10 cellular contexts compared by ENCODE assay signal in genomic region chr12:115451151-115451784, GRCh38.
DNase-seq lines count a peak whose midpoint lies in the region; ATAC-seq and TF ChIP-seq lines count a peak whose summit lies in the region.
"Had no signal": no experiment of that assay in that cellular context is flagged by ENCODE, and none has a peak within 500 bp of the region (broad histone marks: within the 10 kb centered on the region; RNA-seq: fewer than 3 reads in every experiment).

No MANE protein-coding gene starts in this region.

- peak overlapping the region; percentile 73 for H3K18ac ChIP-seq in neuronal stem cell (ENCODE audit: low read length)

- H3K79me2 ChIP-seq in MM.1S (ENCODE audit: low read length) (no peaks in the 10 kb centered on the region), fibroblast of lung (ENCODE audit: control insufficient read depth, insufficient read depth, low read length) (no peaks in the 10 kb centered on the region)

- no peak overlapping the region for H3K14ac ChIP-seq in neuronal stem cell (ENCODE audit: low read length)

- H3K9me3 ChIP-seq in BLaER1 (no peaks in the 10 kb centered on the region), MM.1S (replicated peaks; ENCODE audit: insufficient read depth, low read length) (no peaks in the 10 kb centered on the region), fibroblast of lung (ENCODE audit: control insufficient read depth, insufficient read depth, low read depth, low read length) (no peaks in the 10 kb centered on the region), neuronal stem cell (replicated peaks in 1 of 2; ENCODE audit: control insufficient read depth in 2 of 2, insufficient read depth in 1 of 2, low read depth in 1 of 2, low read length in 2 of 2) (no peaks in the 10 kb centered on the region), thyroid gland (no peaks in the 10 kb centered on the region)

- no peak overlapping the region for H3K23ac ChIP-seq in neuronal stem cell (ENCODE audit: low read depth, low read length, poor library complexity)

- no peak overlapping the region for H2BK120ac ChIP-seq in neuronal stem cell (ENCODE audit: low read depth, low read length)

- H2BK15ac ChIP-seq in neuronal stem cell (ENCODE audit: low read length) = no peak overlapping the region

- no peak overlapping the region for H2BK12ac ChIP-seq in neuronal stem cell (ENCODE audit: low read length)

- no peak overlapping the region for H4K8ac ChIP-seq in neuronal stem cell (ENCODE audit: low read depth, low read length)

- peak overlapping the region; percentile 93 for H3K4me2 ChIP-seq in BLaER1
- H3K4me2 ChIP-seq in MM.1S (ENCODE audit: low read depth, low read length) = peak overlapping the region; percentile 34; the same call in 1 of the 2 replicates
- peak overlapping the region; percentile 80 for H3K4me2 ChIP-seq in fibroblast of lung (ENCODE audit: extremely low read depth, insufficient read depth, low read length)
- H3K4me2 ChIP-seq in neuronal stem cell (ENCODE audit: insufficient read depth, low read length, poor library complexity, severe bottlenecking) = peak overlapping the region; percentile 38

- DNase-seq in MM.1S = no peak
- DNase-seq in fibroblast of lung (ENCODE audit: low read depth in 2 of 2) = no peak
- no peak for DNase-seq in neuronal stem cell (ENCODE audit: low spot score)
- DNase-seq in thyroid gland = no peak
- no peak for DNase-seq in SKM-1 (lab: John Stamatoyannopoulos, UW; ENCODE audit: unreplicated experiment)
- DNase-seq: activated CD4-positive, alpha-beta memory T cell treated with anti-CD3 and anti-CD28 coated beads for 36 hours; GF-D8 had no signal

- intact Hi-C loops in thyroid gland (cut with DNase I) = no loop called here

- H4K20me1 ChIP-seq in BLaER1 (no peaks in the 10 kb centered on the region), MM.1S (ENCODE audit: insufficient read depth, low read length) (no peaks in the 10 kb centered on the region), fibroblast of lung (ENCODE audit: control insufficient read depth, extremely low read depth, insufficient read depth, low read length) (no peaks in the 10 kb centered on the region)

- peaks cover 3% of the 10 kb centered on the region; the same call in 1 of the 2 replicates for H3K27me3 ChIP-seq in BLaER1
- no peaks in the 10 kb centered on the region for H3K27me3 ChIP-seq in MM.1S (replicated peaks; ENCODE audit: insufficient read depth, low read length)
- no peaks in the 10 kb centered on the region for H3K27me3 ChIP-seq in fibroblast of lung (ENCODE audit: control insufficient read depth, insufficient read depth, low read length)
- peaks cover 5 to 36% (median 34%) of the 10 kb centered on the region in 3 experiments for H3K27me3 ChIP-seq in neuronal stem cell (ENCODE audit: control insufficient read depth in 3 of 3, insufficient read depth in 3 of 3, low read depth in 1 of 3, low read length in 3 of 3)
- H3K27me3 ChIP-seq in thyroid gland = no peaks in the 10 kb centered on the region

- no peak for TF ChIP-seq CTCF in MM.1S (IDR thresholded peaks at IDR 0.05; ENCODE audit: low read length)
- no peak for TF ChIP-seq CTCF in fibroblast of lung (conservative IDR thresholded peaks at IDR 0.05 in 1 of 2, IDR thresholded peaks at IDR 0.05 in 1 of 2; ENCODE audit: low read depth in 1 of 2, low read length in 2 of 2)
- TF ChIP-seq CTCF in thyroid gland (IDR thresholded peaks at IDR 0.05) = no peak

- WGBS in neuronal stem cell (ENCODE audit: extremely low coverage in 2 of 2, insufficient read length in 2 of 2, insufficient replicate concordance in 1 of 2), 2 donors = no CpG with 5 or more reads among the region's 12 CpGs
- WGBS in thyroid gland, 2 donors = 48 to 57% methylated on average over 11 to 12 of the region's 12 CpGs

- H2BK5ac ChIP-seq in neuronal stem cell (ENCODE audit: low read length) = no peak overlapping the region

- no peaks in the 10 kb centered on the region for H3K79me1 ChIP-seq in neuronal stem cell (ENCODE audit: low read depth, low read length)

- no peak for TF ChIP-seq POLR2A in thyroid gland (IDR thresholded peaks at IDR 0.05)

- no peaks in the 10 kb centered on the region for H3K9me2 ChIP-seq in MM.1S (replicated peaks; ENCODE audit: insufficient read depth, low read length)

- H2AFZ ChIP-seq in MM.1S (ENCODE audit: low read length) (no peak overlapping the region), fibroblast of lung (ENCODE audit: low read length) (peak overlapping the region; percentile 59), neuronal stem cell (ENCODE audit: low read length) (peak overlapping the region; percentile 75)

- H4K91ac ChIP-seq in neuronal stem cell (ENCODE audit: low read depth, low read length, poor library complexity) = no peak overlapping the region

- H3F3A ChIP-seq in MM.1S (ENCODE audit: insufficient read depth, low read length) = no peaks in the 10 kb centered on the region

- H3K9ac ChIP-seq in BLaER1 (peak overlapping the region; percentile 75), MM.1S (ENCODE audit: low read length) (no peak overlapping the region), fibroblast of lung (ENCODE audit: insufficient read depth, low read length) (no peak overlapping the region), neuronal stem cell (ENCODE audit: low read depth, low read length, poor library complexity) (peak overlapping the region; percentile 75)

- H3K4ac ChIP-seq in neuronal stem cell (ENCODE audit: low read length) = no peak overlapping the region

- H3K27ac ChIP-seq in BLaER1 (peak overlapping the region; percentile 70), MM.1S (ENCODE audit: low read length) (no peak overlapping the region), fibroblast of lung (ENCODE audit: insufficient read depth, low read length) (no peak overlapping the region), neuronal stem cell (replicated peaks; ENCODE audit: low read length) (no peak overlapping the region), thyroid gland (no peak overlapping the region)

- no peak for ATAC-seq in HG02759 (IDR thresholded peaks at IDR 0.05; ENCODE audit: unreplicated experiment)
- no peak for ATAC-seq in HG03097 (IDR thresholded peaks at IDR 0.05; ENCODE audit: low FRiP score, unreplicated experiment)

- no peak overlapping the region for H2AK5ac ChIP-seq in neuronal stem cell (ENCODE audit: low read depth, low read length)

- H3K36me3 ChIP-seq in BLaER1 (no peaks in the 10 kb centered on the region), MM.1S (replicated peaks; ENCODE audit: insufficient read depth, low read length) (no peaks in the 10 kb centered on the region), fibroblast of lung (ENCODE audit: control insufficient read depth, insufficient read depth, low read length) (no peaks in the 10 kb centered on the region), neuronal stem cell (replicated peaks in 1 of 2; ENCODE audit: control insufficient read depth in 2 of 2, insufficient read depth in 2 of 2, low read length in 2 of 2) (no peaks in the 10 kb centered on the region), thyroid gland (no peaks in the 10 kb centered on the region)

- peak overlapping the region; percentile 69 for H3K4me3 ChIP-seq in BLaER1
- H3K4me3 ChIP-seq in MM.1S (ENCODE audit: low read length) = no peak overlapping the region
- peak overlapping the region in 2 of 4 experiments; percentile 35 to 48 for H3K4me3 ChIP-seq in fibroblast of lung (replicated peaks in 1 of 4; ENCODE audit: control extremely low read depth in 1 of 4, insufficient read depth in 1 of 4, low read depth in 3 of 4, low read length in 4 of 4)
- H3K4me3 ChIP-seq in neuronal stem cell (ENCODE audit: low read length in 2 of 2) = peak overlapping the region; percentile 27 to 71
- no peak overlapping the region for H3K4me3 ChIP-seq in thyroid gland (replicated peaks in 1 of 3)

- H3K4me1 ChIP-seq in BLaER1 = peaks cover 17% of the 10 kb centered on the region
- no peaks in the 10 kb centered on the region for H3K4me1 ChIP-seq in MM.1S (ENCODE audit: low read length)
- no peaks in the 10 kb centered on the region for H3K4me1 ChIP-seq in fibroblast of lung (ENCODE audit: control insufficient read depth, extremely low read depth, insufficient read depth, low read length)
- peaks cover 0 to 5% of the 10 kb centered on the region in 2 donors for H3K4me1 ChIP-seq in neuronal stem cell (ENCODE audit: control insufficient read depth in 2 of 2, insufficient read depth in 1 of 2, low read depth in 1 of 2, low read length in 2 of 2)
- peaks cover 0 to 5% of the 10 kb centered on the region in 2 donors for H3K4me1 ChIP-seq in thyroid gland

Comparison
In these comparisons a context has a peak if more than half of its experiments do, and no peak if none do; other contexts are left out.
1. H3K4me2 ChIP-seq: peak in every context shown above with its lines; median percentile 93 in BLaER1; 80 in fibroblast of lung; 38 in neuronal stem cell; 34 in MM.1S.
2. H3K4me3 ChIP-seq: peak in BLaER1 (single experiment) and neuronal stem cell (2 of 2); none in MM.1S (single experiment) and thyroid gland (0 of 3).
3. H3K9ac ChIP-seq: peak in BLaER1 (single experiment) and neuronal stem cell (single experiment); none in MM.1S (single experiment) and fibroblast of lung (single experiment).